ENCODE assay signal across 8 cellular contexts in genomic region chr4:99817310-99817885, GRCh38. TPM values are rescaled to one million over a fixed set of nuclear protein-coding genes. Genes with fewer than 3 reads are reported as not detected.
DNase-seq lines count a peak whose midpoint lies in the region; ATAC-seq and TF ChIP-seq lines count a peak whose summit lies in the region.

No MANE protein-coding gene starts in this region.

- peak overlapping the region; percentile 94 for H3K27ac Mint-ChIP-seq in T-helper 1 cell treated with Interleukin-12 subunit alpha and Interleukin-12 subunit beta and Interleukin-4 antibody, amounts not matched to agents 30 μg/mL and 1 μg/mL, for 36 hours
- H3K27ac Mint-ChIP-seq in activated CD8-positive, alpha-beta T cell treated with anti-CD3 and anti-CD28 coated beads, Interleukin-2, amount 10 ng/mL, durations not matched to agents 7 days and 5 days = peak overlapping the region; percentile 96

- CTCF ChIA-PET in activated CD8-positive, alpha-beta T cell treated with anti-CD3 and anti-CD28 coated beads, Interleukin-2, amount 10 ng/mL, durations not matched to agents 7 days and 5 days (lab: Charles Lee) = interaction anchor here (1.4 to 2.6 kb wide), 5 partner anchors 9 to 257 kb away, joined by 4 to 23 read pairs (median 5); partner anchors contain the start of gene TRMT10A

- POLR2A ChIA-PET in activated CD8-positive, alpha-beta T cell treated with anti-CD3 and anti-CD28 coated beads, Interleukin-2, amount 10 ng/mL, durations not matched to agents 7 days and 5 days (lab: Charles Lee) = interaction anchor here (0.5 to 2.5 kb wide), 9 partner anchors 8 to 729 kb away, joined by 3 to 24 read pairs (median 4); partner anchors contain the start of genes ADH5, DNAJB14 and LAMTOR3

- H3K27ac ChIP-seq in spleen = peak overlapping the region; percentile 70 to 91 (median 86)

- no peak for TF ChIP-seq POLR2A in spleen (IDR thresholded peaks at IDR 0.05)

- peak in 1 of 11 experiments; percentile 28 for TF ChIP-seq CTCF in spleen (IDR thresholded peaks at IDR 0.05 in 8 of 11, conservative IDR thresholded peaks at IDR 0.05 in 3 of 11)

- no peaks in the 10 kb centered on the region for H3K9me3 ChIP-seq in spleen

- H3K36me3 Mint-ChIP-seq in T-helper 1 cell treated with Interleukin-12 subunit alpha and Interleukin-12 subunit beta and Interleukin-4 antibody, amounts not matched to agents 30 μg/mL and 1 μg/mL, for 36 hours (ENCODE audit: low read depth) = peaks cover 16% of the 10 kb centered on the region
- H3K36me3 Mint-ChIP-seq in activated CD8-positive, alpha-beta T cell treated with anti-CD3 and anti-CD28 coated beads, Interleukin-2, amount 10 ng/mL, durations not matched to agents 7 days and 5 days (ENCODE audit: low read depth) = peaks cover 21% of the 10 kb centered on the region

- no peaks in the 10 kb centered on the region for H3K27me3 ChIP-seq in spleen (replicated peaks in 1 of 7)

- WGBS in spleen, 5 donors = 19 to 33% (median 31%) methylated on average over 4 of the region's 4 CpGs

- peaks cover 58% of the 10 kb centered on the region for H3K4me1 Mint-ChIP-seq in T-helper 1 cell treated with Interleukin-12 subunit alpha and Interleukin-12 subunit beta and Interleukin-4 antibody, amounts not matched to agents 30 μg/mL and 1 μg/mL, for 36 hours (ENCODE audit: low read depth)
- peaks cover 65% of the 10 kb centered on the region for H3K4me1 Mint-ChIP-seq in activated CD8-positive, alpha-beta T cell treated with anti-CD3 and anti-CD28 coated beads, Interleukin-2, amount 10 ng/mL, durations not matched to agents 7 days and 5 days (ENCODE audit: low read depth)

- DNase-seq in T-helper 1 cell (no peak), spleen (no peak), NCI-H2171 treated with DMSO at 0.1 percent for 48 hours (lab: John Stamatoyannopoulos, UW) (no peak), NCI-H1105 treated with DMSO at 0.1 percent for 48 hours (lab: John Stamatoyannopoulos, UW) (no peak)
- DNase-seq in activated CD8-positive, alpha-beta T cell treated with anti-CD3 and anti-CD28 coated beads, Interleukin-2, amount 10 ng/mL, durations not matched to agents 7 days and 5 days = no peak

- H3K4me3 ChIP-seq in spleen = peak overlapping the region; percentile 40 to 81 (median 51)

- H3K4me3 Mint-ChIP-seq in T-helper 1 cell treated with Interleukin-12 subunit alpha and Interleukin-12 subunit beta and Interleukin-4 antibody, amounts not matched to agents 30 μg/mL and 1 μg/mL, for 36 hours = peak overlapping the region; percentile 98
- H3K4me3 Mint-ChIP-seq in activated CD8-positive, alpha-beta T cell treated with anti-CD3 and anti-CD28 coated beads, Interleukin-2, amount 10 ng/mL, durations not matched to agents 7 days and 5 days = peak overlapping the region; percentile 90

- H3K27me3 Mint-ChIP-seq in T-helper 1 cell treated with Interleukin-12 subunit alpha and Interleukin-12 subunit beta and Interleukin-4 antibody, amounts not matched to agents 30 μg/mL and 1 μg/mL, for 36 hours (ENCODE audit: low read depth) = no peaks in the 10 kb centered on the region
- no peaks in the 10 kb centered on the region for H3K27me3 Mint-ChIP-seq in activated CD8-positive, alpha-beta T cell treated with anti-CD3 and anti-CD28 coated beads, Interleukin-2, amount 10 ng/mL, durations not matched to agents 7 days and 5 days (ENCODE audit: low read depth)

- no peaks in the 10 kb centered on the region for H3K36me3 ChIP-seq in spleen

- intact Hi-C loops in spleen (cut with DNase I; ENCODE audit: low total_unique reads) = loop anchor here (10.0 kb wide), 1 partner anchor 77 kb away; the partner anchor contains the start of gene LAMTOR3

- ATAC-seq in HG03095 (IDR thresholded peaks at IDR 0.05; ENCODE audit: unreplicated experiment) (peak; percentile 22), GM21619 (IDR thresholded peaks at IDR 0.05; ENCODE audit: unreplicated experiment) (no peak)
- no peak for ATAC-seq in activated CD8-positive, alpha-beta T cell treated with anti-CD3 and anti-CD28 coated beads, Interleukin-2, amount 10 ng/mL, durations not matched to agents 7 days and 5 days

- H3K4me1 ChIP-seq in spleen = peaks cover 19 to 70% (median 58%) of the 10 kb centered on the region in 6 donors

- H3K9me3 Mint-ChIP-seq in T-helper 1 cell treated with Interleukin-12 subunit alpha and Interleukin-12 subunit beta and Interleukin-4 antibody, amounts not matched to agents 30 μg/mL and 1 μg/mL, for 36 hours = no peaks in the 10 kb centered on the region
- H3K9me3 Mint-ChIP-seq in activated CD8-positive, alpha-beta T cell treated with anti-CD3 and anti-CD28 coated beads, Interleukin-2, amount 10 ng/mL, durations not matched to agents 7 days and 5 days (ENCODE audit: insufficient read depth) = no peaks in the 10 kb centered on the region

RNA-seq across cellular contexts. Expression of gene DAPP1, which starts 0.8 kb away (rescaled TPM):
- 10 to 100 TPM; 16.7 to 17.5 TPM for total RNA-seq in activated CD8-positive, alpha-beta T cell treated with anti-CD3 and anti-CD28 coated beads, Interleukin-2, amount 10 ng/mL, durations not matched to agents 7 days and 5 days
- total RNA-seq in spleen = 10 to 100 TPM; 32.2 to 49.4 (median 40.3) TPM
- 10 to 100 TPM; 20.0 to 27.5 (median 22.5) TPM for polyA plus RNA-seq in spleen
